ENCODE assay signal across 23 cellular contexts in the genomic region with DNA sequence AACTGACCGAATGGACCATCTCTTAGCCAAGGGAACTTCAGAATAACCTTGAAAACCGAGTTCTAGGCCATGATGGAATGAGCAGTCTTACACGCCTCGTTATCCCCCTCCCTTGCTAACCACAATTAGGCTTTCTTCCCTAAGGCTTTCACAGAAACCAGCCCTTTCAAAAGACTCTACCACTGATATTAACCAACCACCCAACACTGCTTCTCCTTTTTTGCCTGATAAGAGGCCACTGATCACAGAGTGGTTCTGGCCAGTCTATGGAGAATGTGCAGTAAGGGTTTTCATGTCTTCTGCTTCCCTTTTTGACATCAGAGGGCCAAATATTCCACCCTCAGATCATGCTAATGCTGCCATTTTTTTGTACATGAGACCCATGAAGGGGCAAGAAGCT. TPM values are rescaled to one million over a fixed set of nuclear protein-coding genes. Genes with fewer than 3 reads are reported as not detected.
DNase-seq lines count a peak whose midpoint lies in the region; ATAC-seq and TF ChIP-seq lines count a peak whose summit lies in the region.
"Had no signal": no experiment of that assay in that cellular context is flagged by ENCODE, and none has a peak within 500 bp of the region (broad histone marks: within the 10 kb centered on the region; RNA-seq: fewer than 3 reads in every experiment).

No MANE protein-coding gene starts in this region.

- H2AFZ ChIP-seq in ACC112 (ENCODE audit: low read length, unreplicated experiment) = no peak overlapping the region

- no peak overlapping the region for H3K4me3 Mint-ChIP-seq in activated T-helper 1 cell treated with anti-CD3 and anti-CD28 coated beads, Interleukin-12 subunit alpha, Interleukin-12 subunit beta, Interleukin-2, Interleukin-4 antibody, amounts not matched to agents 30 ng/mL and 10 ng/mL and 1 ng/mL, durations not matched to agents 14 hours and 24 hours and 36 hours
- H3K4me3 Mint-ChIP-seq: activated naive CD4-positive, alpha-beta T cell treated with anti-CD3 and anti-CD28 coated beads for 36 hours had no signal

- H3K9me3 ChIP-seq in RWPE2 (ENCODE audit: severe bottlenecking) = no peaks in the 10 kb centered on the region
- H3K9me3 ChIP-seq: esophagus muscularis mucosa, suprapubic skin had no signal

- intact Hi-C loops in activated T-helper 1 cell treated with anti-CD3 and anti-CD28 coated beads, Interleukin-12 subunit alpha, Interleukin-12 subunit beta, Interleukin-2, Interleukin-4 antibody, amounts not matched to agents 30 ng/mL and 10 ng/mL and 1 ng/mL, durations not matched to agents 14 hours and 24 hours and 36 hours (cut with micrococcal nuclease) = no loop called here

- no peaks in the 10 kb centered on the region for H3K27me3 Mint-ChIP-seq in activated T-helper 1 cell treated with anti-CD3 and anti-CD28 coated beads, Interleukin-12 subunit alpha, Interleukin-12 subunit beta, Interleukin-2, Interleukin-4 antibody, amounts not matched to agents 30 ng/mL and 10 ng/mL and 1 ng/mL, durations not matched to agents 14 hours and 24 hours and 36 hours (ENCODE audit: insufficient read depth)

- no peaks in the 10 kb centered on the region for H3K79me2 ChIP-seq in ACC112 (ENCODE audit: control insufficient read depth, insufficient read depth, low read length, unreplicated experiment)

- no peaks in the 10 kb centered on the region for H3K27me3 ChIP-seq in ACC112 (ENCODE audit: insufficient read depth, low read length)
- H3K27me3 ChIP-seq in RWPE2 (ENCODE audit: insufficient read depth, poor library complexity, severe bottlenecking) = no peaks in the 10 kb centered on the region
- H3K27me3 ChIP-seq: esophagus muscularis mucosa, suprapubic skin had no signal

- H3K27ac Mint-ChIP-seq in activated T-helper 1 cell treated with anti-CD3 and anti-CD28 coated beads, Interleukin-12 subunit alpha, Interleukin-12 subunit beta, Interleukin-2, Interleukin-4 antibody, amounts not matched to agents 30 ng/mL and 10 ng/mL and 1 ng/mL, durations not matched to agents 14 hours and 24 hours and 36 hours = no peak overlapping the region
- H3K27ac Mint-ChIP-seq: activated naive CD4-positive, alpha-beta T cell treated with anti-CD3 and anti-CD28 coated beads for 36 hours had no signal

- H3K4me1 Mint-ChIP-seq in activated T-helper 1 cell treated with anti-CD3 and anti-CD28 coated beads, Interleukin-12 subunit alpha, Interleukin-12 subunit beta, Interleukin-2, Interleukin-4 antibody, amounts not matched to agents 30 ng/mL and 10 ng/mL and 1 ng/mL, durations not matched to agents 14 hours and 24 hours and 36 hours (ENCODE audit: low read depth) = peaks cover 25% of the 10 kb centered on the region

- H3K9me3 Mint-ChIP-seq in activated T-helper 1 cell treated with anti-CD3 and anti-CD28 coated beads, Interleukin-12 subunit alpha, Interleukin-12 subunit beta, Interleukin-2, Interleukin-4 antibody, amounts not matched to agents 30 ng/mL and 10 ng/mL and 1 ng/mL, durations not matched to agents 14 hours and 24 hours and 36 hours = peaks cover 4% of the 10 kb centered on the region
- H3K9me3 Mint-ChIP-seq: activated naive CD4-positive, alpha-beta T cell treated with anti-CD3 and anti-CD28 coated beads for 36 hours had no signal

- no peak for ATAC-seq in RWPE2 (ENCODE audit: low read depth)
- ATAC-seq in HG03571 (IDR thresholded peaks at IDR 0.05; ENCODE audit: unreplicated experiment) = no peak
- ATAC-seq: left lobe of liver had no signal

- peaks cover 35% of the 10 kb centered on the region for H3K4me1 ChIP-seq in ACC112 (ENCODE audit: control insufficient read depth, insufficient read depth, low read length, unreplicated experiment)
- H3K4me1 ChIP-seq in RWPE2 (ENCODE audit: insufficient read depth, poor library complexity, severe bottlenecking) = peaks cover 33% of the 10 kb centered on the region
- H3K4me1 ChIP-seq: esophagus muscularis mucosa had no signal

- no peak for TF ChIP-seq CTCF in RWPE2 (IDR thresholded peaks at IDR 0.05; ENCODE audit: poor library complexity, severe bottlenecking)

- H3K27ac ChIP-seq in ACC112 (ENCODE audit: low read depth, low read length) (peak overlapping the region; percentile 99), RWPE2 (ENCODE audit: poor library complexity, severe bottlenecking) (peak overlapping the region; percentile 99), epithelial cell of prostate (peak overlapping the region; percentile 97)
- H3K27ac ChIP-seq: C4-2B had no signal

- no peak overlapping the region for H3K4me3 ChIP-seq in ACC112 (ENCODE audit: low read depth, low read length)
- no peak overlapping the region for H3K4me3 ChIP-seq in RWPE2 (ENCODE audit: severe bottlenecking)
- H3K4me3 ChIP-seq: esophagus muscularis mucosa, suprapubic skin had no signal

- DNase-seq in M059J (ENCODE audit: low read depth) (peak; percentile 12), RWPE2 (ENCODE audit: low spot score) (no peak), epithelial cell of prostate (ENCODE audit: low read depth, low spot score) (no peak), DMS53 treated with DMSO at 0.1 percent for 48 hours (lab: John Stamatoyannopoulos, UW; ENCODE audit: unreplicated experiment) (no peak), NCI-H2029 (lab: John Stamatoyannopoulos, UW) (no peak)
- no peak for DNase-seq in activated T-helper 1 cell treated with anti-CD3 and anti-CD28 coated beads, Interleukin-12 subunit alpha, Interleukin-12 subunit beta, Interleukin-2, Interleukin-4 antibody, amounts not matched to agents 30 ng/mL and 10 ng/mL and 1 ng/mL, durations not matched to agents 14 hours and 24 hours and 36 hours (ENCODE audit: low spot score)
- DNase-seq: activated CD4-positive, alpha-beta T cell treated with anti-CD3 and anti-CD28 coated beads, Interleukin-2, amount 50 U/mL, for 48 hours; activated naive CD4-positive, alpha-beta T cell treated with anti-CD3 and anti-CD28 coated beads for 36 hours; activated T-cell treated with anti-CD3 and anti-CD28 coated beads for 4 hours; aorta; DMS153; effector CD4-positive, alpha-beta T cell; NCI-H1417; NCI-H526 treated with DMSO at 0.1 percent for 48 hours; retina; stimulated activated CD4-positive, alpha-beta T cell treated with anti-CD3 and anti-CD28 coated beads, Interleukin-12 subunit alpha, Interleukin-12 subunit beta, amount 100 ng/mL, for 4 hours had no signal

- H3K36me3 Mint-ChIP-seq in activated T-helper 1 cell treated with anti-CD3 and anti-CD28 coated beads, Interleukin-12 subunit alpha, Interleukin-12 subunit beta, Interleukin-2, Interleukin-4 antibody, amounts not matched to agents 30 ng/mL and 10 ng/mL and 1 ng/mL, durations not matched to agents 14 hours and 24 hours and 36 hours (ENCODE audit: low read depth) = peaks cover 6% of the 10 kb centered on the region

- H3K36me3 ChIP-seq in ACC112 (ENCODE audit: insufficient read depth, low read length) (no peaks in the 10 kb centered on the region), RWPE2 (ENCODE audit: low read depth) (no peaks in the 10 kb centered on the region)
- H3K36me3 ChIP-seq: esophagus muscularis mucosa, suprapubic skin had no signal

RNA-seq across cellular contexts. Expression of a gene that starts 59.3 kb away (rescaled TPM):
- total RNA-seq in M059J (2014; rRNA removed; shearing (Covaris generic)) = 0.15 TPM in 1 of 2 replicates, not detected in the other
- total RNA-seq in activated T-helper 1 cell treated with anti-CD3 and anti-CD28 coated beads, Interleukin-12 subunit alpha, Interleukin-12 subunit beta, Interleukin-2, Interleukin-4 antibody, amounts not matched to agents 30 ng/mL and 10 ng/mL and 1 ng/mL, durations not matched to agents 14 hours and 24 hours and 36 hours = 4.1 and 6.1 TPM in 2 replicates
- total RNA-seq: A673 had no signal
